In genomic region chr1:165289556-165289955, GRCh38 we compare ENCODE assay signal across 14 cellular contexts.
"Had no signal": no experiment of that assay in that cellular context is flagged by ENCODE, and none has a peak within 500 bp of the region (broad histone marks: within the 10 kb centered on the region; RNA-seq: fewer than 3 reads in every experiment).

No MANE protein-coding gene starts in this region.

- H3K9me3 ChIP-seq: psoas muscle, right lobe of liver, transverse colon had no signal

- H3K4me1 ChIP-seq: psoas muscle had no signal

- H3K79me2 ChIP-seq: hepatocyte had no signal

- H3K27ac ChIP-seq: brain microvascular endothelial cell, coronary artery, hepatocyte, psoas muscle, transverse colon had no signal

- H3K4me3 ChIP-seq: coronary artery, hepatocyte, psoas muscle, right lobe of liver, smooth muscle cell, transverse colon had no signal

- DNase-seq: activated CD4-positive, alpha-beta T cell treated with anti-CD3 and anti-CD28 coated beads, Interleukin-2, amount 50 U/mL, for 1 hour; activated naive CD4-positive, alpha-beta T cell; activated naive CD8-positive, alpha-beta T cell treated with anti-CD3 and anti-CD28 coated beads, Interleukin-2, amount 10 ng/mL, durations not matched to agents 7 days and 5 days; anterior cingulate cortex; brain microvascular endothelial cell; psoas muscle; stimulated activated CD4-positive, alpha-beta T cell treated with anti-CD3 and anti-CD28 coated beads, Interleukin-4, amount 100 ng/mL, for 4 hours; stimulated activated CD8-positive, alpha-beta memory T cell treated with anti-CD3 and anti-CD28 coated beads, Interleukin-4, amount 100 ng/mL, for 48 hours; stimulated activated naive CD8-positive, alpha-beta T cell treated with anti-CD3 and anti-CD28 coated beads, Interleukin-15, Interleukin-2, amounts not matched to agents 100 U/mL and 50 U/mL, for 24 hours had no signal

- H2AFZ ChIP-seq: hepatocyte had no signal

- H3K36me3 ChIP-seq: brain microvascular endothelial cell, right lobe of liver, transverse colon had no signal

- ATAC-seq: stimulated activated naive CD8-positive, alpha-beta T cell treated with anti-CD3 and anti-CD28 coated beads, Interleukin-15, Interleukin-2, amounts not matched to agents 100 U/mL and 50 U/mL, for 24 hours had no signal

- H3K4me2 ChIP-seq: hepatocyte, smooth muscle cell had no signal

- H3K27me3 ChIP-seq: brain microvascular endothelial cell, right lobe of liver, transverse colon had no signal
